8 cellular contexts compared by ENCODE assay signal in genomic region chr5:132420706-132421272, GRCh38. TPM values are rescaled to one million over a fixed set of nuclear protein-coding genes. Genes with fewer than 3 reads are reported as not detected.
DNase-seq lines count a peak whose midpoint lies in the region; ATAC-seq lines count a peak whose summit lies in the region.

No MANE protein-coding gene starts in this region.

- peak overlapping the region; percentile 85 for H2AFZ ChIP-seq in neuron (ENCODE audit: low read depth, low read length)

- H3K27me3 Mint-ChIP-seq in activated naive CD4-positive, alpha-beta T cell treated with anti-CD3 and anti-CD28 coated beads for 36 hours (ENCODE audit: low read depth): no peaks in the 10 kb centered on the region

- H3K27ac Mint-ChIP-seq in activated naive CD4-positive, alpha-beta T cell treated with anti-CD3 and anti-CD28 coated beads for 36 hours: peak overlapping the region; percentile 86

- H3K9me3 Mint-ChIP-seq in activated naive CD4-positive, alpha-beta T cell treated with anti-CD3 and anti-CD28 coated beads for 36 hours: no peaks in the 10 kb centered on the region

- peaks cover 88% of the 10 kb centered on the region for H3K4me1 Mint-ChIP-seq in activated naive CD4-positive, alpha-beta T cell treated with anti-CD3 and anti-CD28 coated beads for 36 hours (ENCODE audit: low read depth)

- no peak overlapping the region for H3K4me3 ChIP-seq in neuron (ENCODE audit: low read length)

- H3K36me3 Mint-ChIP-seq in activated naive CD4-positive, alpha-beta T cell treated with anti-CD3 and anti-CD28 coated beads for 36 hours (ENCODE audit: low read depth): peaks cover 22% of the 10 kb centered on the region

- H3K4me1 ChIP-seq in neuron (ENCODE audit: insufficient read depth, low read length): peaks cover 12% of the 10 kb centered on the region

- DNase-seq in activated naive CD4-positive, alpha-beta T cell treated with anti-CD3 and anti-CD28 coated beads for 36 hours: peak; percentile 77
- DNase-seq in activated naive CD4-positive, alpha-beta T cell treated with anti-CD3 and anti-CD28 coated beads, Interleukin-2, amount 50 U/mL, for 16 hours: no peak
- DNase-seq in astrocyte of the hippocampus (ENCODE audit: low read depth, low spot score) (peak; percentile 58), NCI-H2029 (lab: John Stamatoyannopoulos, UW) (no peak), NCI-H1694 (lab: John Stamatoyannopoulos, UW) (no peak)

- peak; percentile 57 for ATAC-seq in HG03432 (IDR thresholded peaks at IDR 0.05; ENCODE audit: unreplicated experiment)
- no peak for ATAC-seq in activated CD4-positive, CD25-positive, alpha-beta regulatory T cell treated with anti-CD3 and anti-CD28 coated beads, Interleukin-2, amount 50 U/mL, for 24 hours

- CTCF ChIA-PET in activated naive CD4-positive, alpha-beta T cell treated with anti-CD3 and anti-CD28 coated beads for 36 hours (lab: Charles Lee): interaction anchor here (0.8 to 1.7 kb wide), 26 partner anchors 10 to 90 kb away, joined by 3 to 26 read pairs (median 5); partner anchors contain the start of gene IRF1

- intact Hi-C loops in activated naive CD4-positive, alpha-beta T cell treated with anti-CD3 and anti-CD28 coated beads for 36 hours (cut with micrococcal nuclease): loop anchor here (1.0 to 10.0 kb wide), 4 partner anchors 38 to 1694 kb away; partner anchors contain the start of gene TCF7

- no peaks in the 10 kb centered on the region for H3K9me3 ChIP-seq in neuron (ENCODE audit: low read length)

- no peaks in the 10 kb centered on the region for H3K36me3 ChIP-seq in neuron (ENCODE audit: insufficient read depth, low read length)

- H3K4me3 Mint-ChIP-seq in activated naive CD4-positive, alpha-beta T cell treated with anti-CD3 and anti-CD28 coated beads for 36 hours: peak overlapping the region; percentile 11

- H3K27me3 ChIP-seq in neuron (ENCODE audit: insufficient read depth, low read length): no peaks in the 10 kb centered on the region

RNA-seq across cellular contexts. Expression of gene SLC22A5, which starts 51.3 kb away (rescaled TPM):
- 1 to 10 TPM; 3.1 to 3.6 TPM for total RNA-seq in activated naive CD4-positive, alpha-beta T cell treated with anti-CD3 and anti-CD28 coated beads for 36 hours

Comparison
In these comparisons a context has a peak if more than half of its experiments do, and no peak if none do; other contexts are left out.
1. DNase-seq: peak in activated naive CD4-positive, alpha-beta T cell treated with anti-CD3 and anti-CD28 coated beads for 36 hours (single experiment) and astrocyte of the hippocampus (single experiment); none in activated naive CD4-positive, alpha-beta T cell treated with anti-CD3 and anti-CD28 coated beads, Interleukin-2, amount 50 U/mL, for 16 hours (single experiment), NCI-H2029 (single experiment) and NCI-H1694 (single experiment).